Comparison of ENCODE assay signal across 1 cellular context in the genomic region with DNA sequence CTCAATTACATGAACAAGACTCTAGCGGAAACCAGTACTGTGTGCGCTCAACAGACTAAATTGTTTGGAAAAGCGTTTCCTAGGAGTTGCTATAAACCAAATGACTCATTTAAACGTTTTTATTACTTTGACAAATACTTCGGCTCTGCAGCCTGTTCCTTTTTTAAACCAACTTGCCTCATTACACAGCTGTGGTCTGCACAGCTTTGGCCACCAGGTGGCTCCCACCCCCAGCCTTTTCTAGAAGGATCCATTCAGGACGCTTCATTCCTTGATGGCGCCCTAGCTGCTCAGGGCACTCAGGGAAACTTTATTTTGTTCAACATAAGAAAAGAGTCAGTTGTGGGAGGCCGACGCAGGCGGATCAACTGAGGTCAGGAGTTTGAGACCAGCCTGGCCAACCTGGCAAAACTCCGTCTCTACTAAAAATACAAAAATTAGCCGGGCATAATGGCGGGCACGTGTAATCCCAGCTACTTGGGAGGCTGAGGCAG.
TF ChIP-seq lines count a peak whose summit lies in the region.

No MANE protein-coding gene starts in this region.

TF ChIP-seq in HepG2, 621 proteins besides CTCF, POLR2A, EP300 and RAD21 (continued from another document and continues in another):
- TF ChIP-seq, protein P1, sequence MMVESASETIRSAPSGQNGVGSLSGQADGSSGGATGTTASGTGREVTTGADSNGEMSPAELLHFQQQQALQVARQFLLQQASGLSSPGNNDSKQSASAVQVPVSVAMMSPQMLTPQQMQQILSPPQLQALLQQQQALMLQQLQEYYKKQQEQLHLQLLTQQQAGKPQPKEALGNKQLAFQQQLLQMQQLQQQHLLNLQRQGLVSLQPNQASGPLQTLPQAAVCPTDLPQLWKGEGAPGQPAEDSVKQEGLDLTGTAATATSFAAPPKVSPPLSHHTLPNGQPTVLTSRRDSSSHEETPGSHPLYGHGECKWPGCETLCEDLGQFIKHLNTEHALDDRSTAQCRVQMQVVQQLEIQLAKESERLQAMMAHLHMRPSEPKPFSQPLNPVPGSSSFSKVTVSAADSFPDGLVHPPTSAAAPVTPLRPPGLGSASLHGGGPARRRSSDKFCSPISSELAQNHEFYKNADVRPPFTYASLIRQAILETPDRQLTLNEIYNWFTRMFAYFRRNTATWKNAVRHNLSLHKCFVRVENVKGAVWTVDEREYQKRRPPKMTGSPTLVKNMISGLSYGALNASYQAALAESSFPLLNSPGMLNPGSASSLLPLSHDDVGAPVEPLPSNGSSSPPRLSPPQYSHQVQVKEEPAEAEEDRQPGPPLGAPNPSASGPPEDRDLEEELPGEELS (CRISPR knock-in tag; IDR thresholded peaks at IDR 0.05) = no peak
- TF ChIP-seq, protein P2, sequence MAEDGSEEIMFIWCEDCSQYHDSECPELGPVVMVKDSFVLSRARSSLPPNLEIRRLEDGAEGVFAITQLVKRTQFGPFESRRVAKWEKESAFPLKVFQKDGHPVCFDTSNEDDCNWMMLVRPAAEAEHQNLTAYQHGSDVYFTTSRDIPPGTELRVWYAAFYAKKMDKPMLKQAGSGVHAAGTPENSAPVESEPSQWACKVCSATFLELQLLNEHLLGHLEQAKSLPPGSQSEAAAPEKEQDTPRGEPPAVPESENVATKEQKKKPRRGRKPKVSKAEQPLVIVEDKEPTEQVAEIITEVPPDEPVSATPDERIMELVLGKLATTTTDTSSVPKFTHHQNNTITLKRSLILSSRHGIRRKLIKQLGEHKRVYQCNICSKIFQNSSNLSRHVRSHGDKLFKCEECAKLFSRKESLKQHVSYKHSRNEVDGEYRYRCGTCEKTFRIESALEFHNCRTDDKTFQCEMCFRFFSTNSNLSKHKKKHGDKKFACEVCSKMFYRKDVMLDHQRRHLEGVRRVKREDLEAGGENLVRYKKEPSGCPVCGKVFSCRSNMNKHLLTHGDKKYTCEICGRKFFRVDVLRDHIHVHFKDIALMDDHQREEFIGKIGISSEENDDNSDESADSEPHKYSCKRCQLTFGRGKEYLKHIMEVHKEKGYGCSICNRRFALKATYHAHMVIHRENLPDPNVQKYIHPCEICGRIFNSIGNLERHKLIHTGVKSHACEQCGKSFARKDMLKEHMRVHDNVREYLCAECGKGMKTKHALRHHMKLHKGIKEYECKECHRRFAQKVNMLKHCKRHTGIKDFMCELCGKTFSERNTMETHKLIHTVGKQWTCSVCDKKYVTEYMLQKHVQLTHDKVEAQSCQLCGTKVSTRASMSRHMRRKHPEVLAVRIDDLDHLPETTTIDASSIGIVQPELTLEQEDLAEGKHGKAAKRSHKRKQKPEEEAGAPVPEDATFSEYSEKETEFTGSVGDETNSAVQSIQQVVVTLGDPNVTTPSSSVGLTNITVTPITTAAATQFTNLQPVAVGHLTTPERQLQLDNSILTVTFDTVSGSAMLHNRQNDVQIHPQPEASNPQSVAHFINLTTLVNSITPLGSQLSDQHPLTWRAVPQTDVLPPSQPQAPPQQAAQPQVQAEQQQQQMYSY (CRISPR knock-in tag; IDR thresholded peaks at IDR 0.05) = no peak
- no peak for TF ChIP-seq NFKBIZ (CRISPR knock-in tag; IDR thresholded peaks at IDR 0.05)
- no peak for TF ChIP-seq ZNF841 (CRISPR knock-in tag; IDR thresholded peaks at IDR 0.05; ENCODE audit: borderline replicate concordance)
- no peak for TF ChIP-seq ZSCAN22 (CRISPR knock-in tag; IDR thresholded peaks at IDR 0.05)
- no peak for TF ChIP-seq TCF7 (IDR thresholded peaks at IDR 0.05; ENCODE audit: low read depth)
- TF ChIP-seq, protein P3, sequence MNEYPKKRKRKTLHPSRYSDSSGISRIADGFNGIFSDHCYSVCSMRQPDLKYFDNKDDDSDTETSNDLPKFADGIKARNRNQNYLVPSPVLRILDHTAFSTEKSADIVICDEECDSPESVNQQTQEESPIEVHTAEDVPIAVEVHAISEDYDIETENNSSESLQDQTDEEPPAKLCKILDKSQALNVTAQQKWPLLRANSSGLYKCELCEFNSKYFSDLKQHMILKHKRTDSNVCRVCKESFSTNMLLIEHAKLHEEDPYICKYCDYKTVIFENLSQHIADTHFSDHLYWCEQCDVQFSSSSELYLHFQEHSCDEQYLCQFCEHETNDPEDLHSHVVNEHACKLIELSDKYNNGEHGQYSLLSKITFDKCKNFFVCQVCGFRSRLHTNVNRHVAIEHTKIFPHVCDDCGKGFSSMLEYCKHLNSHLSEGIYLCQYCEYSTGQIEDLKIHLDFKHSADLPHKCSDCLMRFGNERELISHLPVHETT (CRISPR knock-in tag; conservative IDR thresholded peaks at IDR 0.05) = no peak
- TF ChIP-seq GABPA (IDR thresholded peaks at IDR 0.05; ENCODE audit: low read depth, low read length) = no peak
- no peak for TF ChIP-seq GABPA (CRISPR knock-in tag; IDR thresholded peaks at IDR 0.05; ENCODE audit: low read depth)
- no peak for TF ChIP-seq IRF2 (CRISPR knock-in tag; IDR thresholded peaks at IDR 0.05)
- TF ChIP-seq ZNF570 (CRISPR knock-in tag; IDR thresholded peaks at IDR 0.05; ENCODE audit: borderline replicate concordance) = no peak
- TF ChIP-seq MYNN (CRISPR knock-in tag; IDR thresholded peaks at IDR 0.05; ENCODE audit: low read depth) = no peak
- TF ChIP-seq, protein P4, sequence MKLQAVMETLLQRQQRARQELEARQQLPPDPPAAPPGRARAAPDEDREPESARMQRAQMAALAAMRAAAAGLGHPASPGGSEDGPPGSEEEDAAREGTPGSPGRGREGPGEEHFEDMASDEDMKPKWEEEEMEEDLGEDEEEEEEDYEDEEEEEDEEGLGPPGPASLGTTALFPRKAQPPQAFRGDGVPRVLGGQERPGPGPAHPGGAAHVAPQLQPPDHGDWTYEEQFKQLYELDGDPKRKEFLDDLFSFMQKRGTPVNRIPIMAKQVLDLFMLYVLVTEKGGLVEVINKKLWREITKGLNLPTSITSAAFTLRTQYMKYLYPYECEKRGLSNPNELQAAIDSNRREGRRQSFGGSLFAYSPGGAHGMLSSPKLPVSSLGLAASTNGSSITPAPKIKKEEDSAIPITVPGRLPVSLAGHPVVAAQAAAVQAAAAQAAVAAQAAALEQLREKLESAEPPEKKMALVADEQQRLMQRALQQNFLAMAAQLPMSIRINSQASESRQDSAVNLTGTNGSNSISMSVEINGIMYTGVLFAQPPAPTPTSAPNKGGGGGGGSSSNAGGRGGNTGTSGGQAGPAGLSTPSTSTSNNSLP (IDR thresholded peaks at IDR 0.05; ENCODE audit: low read depth, low read length) = no peak
- TF ChIP-seq ZNF274 (CRISPR knock-in tag; IDR thresholded peaks at IDR 0.05) = no peak
- TF ChIP-seq HDAC2 (CRISPR knock-in tag; IDR thresholded peaks at IDR 0.05) = 0 out of 2 replicates have a peak, but pooled peaks have one; percentile 22
- TF ChIP-seq ZNF572 (CRISPR knock-in tag; IDR thresholded peaks at IDR 0.05) = no peak
- TF ChIP-seq CREB1 (IDR thresholded peaks at IDR 0.05) = no peak
- TF ChIP-seq CREB1 (CRISPR knock-in tag; IDR thresholded peaks at IDR 0.05) = no peak
- TF ChIP-seq, protein P5, sequence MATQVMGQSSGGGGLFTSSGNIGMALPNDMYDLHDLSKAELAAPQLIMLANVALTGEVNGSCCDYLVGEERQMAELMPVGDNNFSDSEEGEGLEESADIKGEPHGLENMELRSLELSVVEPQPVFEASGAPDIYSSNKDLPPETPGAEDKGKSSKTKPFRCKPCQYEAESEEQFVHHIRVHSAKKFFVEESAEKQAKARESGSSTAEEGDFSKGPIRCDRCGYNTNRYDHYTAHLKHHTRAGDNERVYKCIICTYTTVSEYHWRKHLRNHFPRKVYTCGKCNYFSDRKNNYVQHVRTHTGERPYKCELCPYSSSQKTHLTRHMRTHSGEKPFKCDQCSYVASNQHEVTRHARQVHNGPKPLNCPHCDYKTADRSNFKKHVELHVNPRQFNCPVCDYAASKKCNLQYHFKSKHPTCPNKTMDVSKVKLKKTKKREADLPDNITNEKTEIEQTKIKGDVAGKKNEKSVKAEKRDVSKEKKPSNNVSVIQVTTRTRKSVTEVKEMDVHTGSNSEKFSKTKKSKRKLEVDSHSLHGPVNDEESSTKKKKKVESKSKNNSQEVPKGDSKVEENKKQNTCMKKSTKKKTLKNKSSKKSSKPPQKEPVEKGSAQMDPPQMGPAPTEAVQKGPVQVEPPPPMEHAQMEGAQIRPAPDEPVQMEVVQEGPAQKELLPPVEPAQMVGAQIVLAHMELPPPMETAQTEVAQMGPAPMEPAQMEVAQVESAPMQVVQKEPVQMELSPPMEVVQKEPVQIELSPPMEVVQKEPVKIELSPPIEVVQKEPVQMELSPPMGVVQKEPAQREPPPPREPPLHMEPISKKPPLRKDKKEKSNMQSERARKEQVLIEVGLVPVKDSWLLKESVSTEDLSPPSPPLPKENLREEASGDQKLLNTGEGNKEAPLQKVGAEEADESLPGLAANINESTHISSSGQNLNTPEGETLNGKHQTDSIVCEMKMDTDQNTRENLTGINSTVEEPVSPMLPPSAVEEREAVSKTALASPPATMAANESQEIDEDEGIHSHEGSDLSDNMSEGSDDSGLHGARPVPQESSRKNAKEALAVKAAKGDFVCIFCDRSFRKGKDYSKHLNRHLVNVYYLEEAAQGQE (IDR thresholded peaks at IDR 0.05; ENCODE audit: borderline replicate concordance in 1 of 2, low read depth in 1 of 2, low read length in 2 of 2) = no peak
- TF ChIP-seq THAP11 (CRISPR knock-in tag; IDR thresholded peaks at IDR 0.05) = 0 out of 2 replicates have a peak, but pooled peaks have one; percentile 25
- no peak for TF ChIP-seq ZFP36L2 (CRISPR knock-in tag; IDR thresholded peaks at IDR 0.05)
- no peak for TF ChIP-seq PAWR (CRISPR knock-in tag; IDR thresholded peaks at IDR 0.05; ENCODE audit: borderline replicate concordance)
- peak; percentile 30 for TF ChIP-seq YY1 (IDR thresholded peaks at IDR 0.05; ENCODE audit: insufficient read depth, insufficient replicate concordance, low read depth, low read length)
- no peak for TF ChIP-seq GTF3A (CRISPR knock-in tag; conservative IDR thresholded peaks at IDR 0.05)
- TF ChIP-seq, protein P6, sequence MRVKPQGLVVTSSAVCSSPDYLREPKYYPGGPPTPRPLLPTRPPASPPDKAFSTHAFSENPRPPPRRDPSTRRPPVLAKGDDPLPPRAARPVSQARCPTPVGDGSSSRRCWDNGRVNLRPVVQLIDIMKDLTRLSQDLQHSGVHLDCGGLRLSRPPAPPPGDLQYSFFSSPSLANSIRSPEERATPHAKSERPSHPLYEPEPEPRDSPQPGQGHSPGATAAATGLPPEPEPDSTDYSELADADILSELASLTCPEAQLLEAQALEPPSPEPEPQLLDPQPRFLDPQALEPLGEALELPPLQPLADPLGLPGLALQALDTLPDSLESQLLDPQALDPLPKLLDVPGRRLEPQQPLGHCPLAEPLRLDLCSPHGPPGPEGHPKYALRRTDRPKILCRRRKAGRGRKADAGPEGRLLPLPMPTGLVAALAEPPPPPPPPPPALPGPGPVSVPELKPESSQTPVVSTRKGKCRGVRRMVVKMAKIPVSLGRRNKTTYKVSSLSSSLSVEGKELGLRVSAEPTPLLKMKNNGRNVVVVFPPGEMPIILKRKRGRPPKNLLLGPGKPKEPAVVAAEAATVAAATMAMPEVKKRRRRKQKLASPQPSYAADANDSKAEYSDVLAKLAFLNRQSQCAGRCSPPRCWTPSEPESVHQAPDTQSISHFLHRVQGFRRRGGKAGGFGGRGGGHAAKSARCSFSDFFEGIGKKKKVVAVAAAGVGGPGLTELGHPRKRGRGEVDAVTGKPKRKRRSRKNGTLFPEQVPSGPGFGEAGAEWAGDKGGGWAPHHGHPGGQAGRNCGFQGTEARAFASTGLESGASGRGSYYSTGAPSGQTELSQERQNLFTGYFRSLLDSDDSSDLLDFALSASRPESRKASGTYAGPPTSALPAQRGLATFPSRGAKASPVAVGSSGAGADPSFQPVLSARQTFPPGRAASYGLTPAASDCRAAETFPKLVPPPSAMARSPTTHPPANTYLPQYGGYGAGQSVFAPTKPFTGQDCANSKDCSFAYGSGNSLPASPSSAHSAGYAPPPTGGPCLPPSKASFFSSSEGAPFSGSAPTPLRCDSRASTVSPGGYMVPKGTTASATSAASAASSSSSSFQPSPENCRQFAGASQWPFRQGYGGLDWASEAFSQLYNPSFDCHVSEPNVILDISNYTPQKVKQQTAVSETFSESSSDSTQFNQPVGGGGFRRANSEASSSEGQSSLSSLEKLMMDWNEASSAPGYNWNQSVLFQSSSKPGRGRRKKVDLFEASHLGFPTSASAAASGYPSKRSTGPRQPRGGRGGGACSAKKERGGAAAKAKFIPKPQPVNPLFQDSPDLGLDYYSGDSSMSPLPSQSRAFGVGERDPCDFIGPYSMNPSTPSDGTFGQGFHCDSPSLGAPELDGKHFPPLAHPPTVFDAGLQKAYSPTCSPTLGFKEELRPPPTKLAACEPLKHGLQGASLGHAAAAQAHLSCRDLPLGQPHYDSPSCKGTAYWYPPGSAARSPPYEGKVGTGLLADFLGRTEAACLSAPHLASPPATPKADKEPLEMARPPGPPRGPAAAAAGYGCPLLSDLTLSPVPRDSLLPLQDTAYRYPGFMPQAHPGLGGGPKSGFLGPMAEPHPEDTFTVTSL (CRISPR knock-in tag; IDR thresholded peaks at IDR 0.05; ENCODE audit: borderline replicate concordance) = 0 out of 2 replicates have a peak, but pooled peaks have one; percentile 41
- TF ChIP-seq RBM22 (optimal IDR thresholded peaks at IDR 0.05; ENCODE audit: low read length) = no peak
- TF ChIP-seq ZMYM2 (CRISPR knock-in tag; IDR thresholded peaks at IDR 0.05) = no peak
- no peak for TF ChIP-seq SETDB1 (CRISPR knock-in tag; IDR thresholded peaks at IDR 0.05; ENCODE audit: borderline replicate concordance)
- TF ChIP-seq ZNF331 (CRISPR knock-in tag; IDR thresholded peaks at IDR 0.05) = no peak; the same call in 1 of the 2 replicates
- TF ChIP-seq BORCS8-MEF2B (CRISPR knock-in tag; IDR thresholded peaks at IDR 0.05) = no peak
- TF ChIP-seq RXRA (CRISPR knock-in tag; IDR thresholded peaks at IDR 0.05) = no peak
- TF ChIP-seq REL (CRISPR knock-in tag; conservative IDR thresholded peaks at IDR 0.05) = no peak
- TF ChIP-seq ZNF775 (CRISPR knock-in tag; IDR thresholded peaks at IDR 0.05; ENCODE audit: borderline replicate concordance) = no peak
- peak; percentile 63; the same call in 1 of the 2 replicates for TF ChIP-seq GATAD2A (CRISPR knock-in tag; IDR thresholded peaks at IDR 0.05)
- no peak for TF ChIP-seq ADNP (CRISPR knock-in tag; IDR thresholded peaks at IDR 0.05)
- TF ChIP-seq ZNF75D (CRISPR knock-in tag; IDR thresholded peaks at IDR 0.05; ENCODE audit: borderline replicate concordance) = no peak
- TF ChIP-seq, protein P7, sequence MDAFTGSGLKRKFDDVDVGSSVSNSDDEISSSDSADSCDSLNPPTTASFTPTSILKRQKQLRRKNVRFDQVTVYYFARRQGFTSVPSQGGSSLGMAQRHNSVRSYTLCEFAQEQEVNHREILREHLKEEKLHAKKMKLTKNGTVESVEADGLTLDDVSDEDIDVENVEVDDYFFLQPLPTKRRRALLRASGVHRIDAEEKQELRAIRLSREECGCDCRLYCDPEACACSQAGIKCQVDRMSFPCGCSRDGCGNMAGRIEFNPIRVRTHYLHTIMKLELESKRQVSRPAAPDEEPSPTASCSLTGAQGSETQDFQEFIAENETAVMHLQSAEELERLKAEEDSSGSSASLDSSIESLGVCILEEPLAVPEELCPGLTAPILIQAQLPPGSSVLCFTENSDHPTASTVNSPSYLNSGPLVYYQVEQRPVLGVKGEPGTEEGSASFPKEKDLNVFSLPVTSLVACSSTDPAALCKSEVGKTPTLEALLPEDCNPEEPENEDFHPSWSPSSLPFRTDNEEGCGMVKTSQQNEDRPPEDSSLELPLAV (CRISPR knock-in tag; conservative IDR thresholded peaks at IDR 0.05; ENCODE audit: low read depth) = no peak
- TF ChIP-seq SAP130 (CRISPR knock-in tag; IDR thresholded peaks at IDR 0.05; ENCODE audit: low read depth) = peak; percentile 54
- TF ChIP-seq, protein P8, sequence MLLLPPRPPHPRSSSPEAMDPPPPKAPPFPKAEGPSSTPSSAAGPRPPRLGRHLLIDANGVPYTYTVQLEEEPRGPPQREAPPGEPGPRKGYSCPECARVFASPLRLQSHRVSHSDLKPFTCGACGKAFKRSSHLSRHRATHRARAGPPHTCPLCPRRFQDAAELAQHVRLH (CRISPR knock-in tag; IDR thresholded peaks at IDR 0.05; ENCODE audit: borderline replicate concordance, low read depth) = no peak
- TF ChIP-seq KAT7 (CRISPR knock-in tag; IDR thresholded peaks at IDR 0.05; ENCODE audit: borderline replicate concordance) = no peak
